9 cellular contexts compared by ENCODE assay signal in genomic region chr10:23293145-23293724, GRCh38. TPM values are rescaled to one million over a fixed set of nuclear protein-coding genes. Genes with fewer than 3 reads are reported as not detected.
A peak's percentile ranks its signal among the peaks of the same experiment; 100 is the strongest.
DNase-seq lines count a peak whose midpoint lies in the region; ATAC-seq and TF ChIP-seq lines count a peak whose summit lies in the region.
"Had no signal": no experiment of that assay in that cellular context is flagged by ENCODE, and none has a peak within 500 bp of the region (broad histone marks: within the 10 kb centered on the region; RNA-seq: fewer than 3 reads in every experiment).

No MANE protein-coding gene starts in this region.

- H3K4me3 ChIP-seq in iPS DF 6.9 (ENCODE audit: low read length): no peak overlapping the region
- H3K4me3 ChIP-seq: lung had no signal

- TF ChIP-seq CTCF in activated CD8-positive, alpha-beta T cell treated with anti-CD3 and anti-CD28 coated beads for 36 hours (IDR thresholded peaks at IDR 0.05): peak; percentile 70

- CTCF ChIA-PET in activated CD8-positive, alpha-beta T cell treated with anti-CD3 and anti-CD28 coated beads for 36 hours (lab: Charles Lee): interaction anchor here (1.0 to 6.9 kb wide), 12 partner anchors 9 to 410 kb away, joined by 3 to 104 read pairs (median 4); no protein-coding TSS in a partner anchor

- no peaks in the 10 kb centered on the region for H3K9me3 ChIP-seq in iPS DF 6.9 (ENCODE audit: control insufficient read depth, insufficient read depth, low read length)

- peaks cover 2% of the 10 kb centered on the region for H3K4me1 Mint-ChIP-seq in activated CD8-positive, alpha-beta T cell treated with anti-CD3 and anti-CD28 coated beads for 36 hours (ENCODE audit: low read depth)
- peaks cover 0 to 2% of the 10 kb centered on the region in 2 donors for H3K4me1 Mint-ChIP-seq in stimulated activated naive B cell treated with anti-CD40 and anti-IgM and Interleukin-4, amounts not matched to agents 10 μg/mL and 1 μg/mL and 100 μg/mL, for 72 hours

- DNase-seq in Ammon's horn (ENCODE audit: low spot score): peak; percentile 65
- DNase-seq in NCI-H146 (lab: John Stamatoyannopoulos, UW): peak; percentile 61
- DNase-seq in activated CD8-positive, alpha-beta T cell treated with anti-CD3 and anti-CD28 coated beads for 36 hours: peak; percentile 76
- peak; percentile 71 for DNase-seq in iPS DF 6.9 (ENCODE audit: low read depth, low spot score)
- DNase-seq in stimulated activated naive B cell treated with anti-CD40 and anti-IgM and Interleukin-4, amounts not matched to agents 10 μg/mL and 1 μg/mL and 100 μg/mL, for 72 hours: no peak
- no peak for DNase-seq in effector CD8-positive, alpha-beta T cell (lab: John Stamatoyannopoulos, UW)

- peaks cover 12% of the 10 kb centered on the region for H3K27me3 Mint-ChIP-seq in activated CD8-positive, alpha-beta T cell treated with anti-CD3 and anti-CD28 coated beads for 36 hours
- H3K27me3 Mint-ChIP-seq in stimulated activated naive B cell treated with anti-CD40 and anti-IgM and Interleukin-4, amounts not matched to agents 10 μg/mL and 1 μg/mL and 100 μg/mL, for 72 hours: peaks cover 23 to 25% of the 10 kb centered on the region in 2 donors

- H3K4me3 Mint-ChIP-seq in activated CD8-positive, alpha-beta T cell treated with anti-CD3 and anti-CD28 coated beads for 36 hours: no peak overlapping the region
- H3K4me3 Mint-ChIP-seq in stimulated activated naive B cell treated with anti-CD40 and anti-IgM and Interleukin-4, amounts not matched to agents 10 μg/mL and 1 μg/mL and 100 μg/mL, for 72 hours: no peak overlapping the region

- peaks cover 2% of the 10 kb centered on the region for H3K9me3 Mint-ChIP-seq in activated CD8-positive, alpha-beta T cell treated with anti-CD3 and anti-CD28 coated beads for 36 hours
- H3K9me3 Mint-ChIP-seq in stimulated activated naive B cell treated with anti-CD40 and anti-IgM and Interleukin-4, amounts not matched to agents 10 μg/mL and 1 μg/mL and 100 μg/mL, for 72 hours: peaks cover under 1 to 4% of the 10 kb centered on the region in 2 donors

- intact Hi-C loops in activated CD8-positive, alpha-beta T cell treated with anti-CD3 and anti-CD28 coated beads for 36 hours (cut with micrococcal nuclease): loop anchor here (2.0 kb wide), 1 partner anchor 134 kb away; no protein-coding TSS in a partner anchor

- no peaks in the 10 kb centered on the region; the same call in 1 of the 2 replicates for H3K4me1 ChIP-seq in iPS DF 6.9 (ENCODE audit: control insufficient read depth, insufficient read depth, low read length)

- POLR2A ChIA-PET in activated CD8-positive, alpha-beta T cell treated with anti-CD3 and anti-CD28 coated beads for 36 hours (lab: Charles Lee): no interaction called here

- ATAC-seq in GM18508 (IDR thresholded peaks at IDR 0.05; ENCODE audit: insufficient read depth, unreplicated experiment) (peak; percentile 77), HG02870 (IDR thresholded peaks at IDR 0.05; ENCODE audit: unreplicated experiment) (peak; percentile 94)
- ATAC-seq in activated CD8-positive, alpha-beta T cell treated with anti-CD3 and anti-CD28 coated beads for 36 hours: peak; percentile 78
- peak; percentile 67 to 72 for ATAC-seq in stimulated activated naive B cell treated with anti-CD40 and anti-IgM and Interleukin-4, amounts not matched to agents 10 μg/mL and 1 μg/mL and 100 μg/mL, for 72 hours (replicated peaks)

- no peak overlapping the region for H3K27ac ChIP-seq in iPS DF 6.9 (ENCODE audit: low read length)

- no peaks in the 10 kb centered on the region for H3K27me3 ChIP-seq in iPS DF 6.9 (ENCODE audit: control insufficient read depth, insufficient read depth, low read length)

- no CpG with 5 or more reads among the region's 7 CpGs for WGBS in iPS DF 6.9 (ENCODE audit: insufficient coverage, insufficient read length)

- H3K36me3 Mint-ChIP-seq in activated CD8-positive, alpha-beta T cell treated with anti-CD3 and anti-CD28 coated beads for 36 hours (ENCODE audit: low read depth): no peaks in the 10 kb centered on the region
- H3K36me3 Mint-ChIP-seq in stimulated activated naive B cell treated with anti-CD40 and anti-IgM and Interleukin-4, amounts not matched to agents 10 μg/mL and 1 μg/mL and 100 μg/mL, for 72 hours: no peaks in the 10 kb centered on the region

- H3K36me3 ChIP-seq in iPS DF 6.9 (ENCODE audit: control insufficient read depth, insufficient read depth, low read length): no peaks in the 10 kb centered on the region

- no peak overlapping the region for H3K27ac Mint-ChIP-seq in activated CD8-positive, alpha-beta T cell treated with anti-CD3 and anti-CD28 coated beads for 36 hours
- no peak overlapping the region for H3K27ac Mint-ChIP-seq in stimulated activated naive B cell treated with anti-CD40 and anti-IgM and Interleukin-4, amounts not matched to agents 10 μg/mL and 1 μg/mL and 100 μg/mL, for 72 hours

RNA-seq across cellular contexts. Expression of gene C10orf67, which starts 51.4 kb away (rescaled TPM):
- total RNA-seq in activated CD8-positive, alpha-beta T cell treated with anti-CD3 and anti-CD28 coated beads for 36 hours: under 1 TPM; 0.25 to 0.32 TPM

Comparison
In these comparisons a context has a peak if more than half of its experiments do, and no peak if none do; other contexts are left out.
1. DNase-seq: peak in Ammon's horn (single experiment), NCI-H146 (single experiment), activated CD8-positive, alpha-beta T cell treated with anti-CD3 and anti-CD28 coated beads for 36 hours (single experiment) and iPS DF 6.9 (single experiment); none in stimulated activated naive B cell treated with anti-CD40 and anti-IgM and Interleukin-4, amounts not matched to agents 10 μg/mL and 1 μg/mL and 100 μg/mL, for 72 hours (single experiment) and effector CD8-positive, alpha-beta T cell (single experiment).
2. Peak in every context shown above with its lines, with median percentiles within 50 percentile points of each other: ATAC-seq.